ENCODE assay signal across 1 cellular context in genomic region chr11:130190371-130190881, GRCh38.
A peak's percentile ranks its signal among the peaks of the same experiment; 100 is the strongest.
TF ChIP-seq lines count a peak whose summit lies in the region.

No MANE protein-coding gene starts in this region.

TF ChIP-seq in HEK293, 187 proteins besides CTCF, POLR2A, EP300 and RAD21 (continued from another document):
- peak; percentile 41; the same call in 1 of the 2 replicates for TF ChIP-seq ZBTB44 (tag by site-specific recombination; IDR thresholded peaks at IDR 0.05)
- peak; percentile 96 for TF ChIP-seq ZNF423 (tag by site-specific recombination; IDR thresholded peaks at IDR 0.05)
- TF ChIP-seq EGR2 (tag by site-specific recombination; IDR thresholded peaks at IDR 0.05; ENCODE audit: low read depth) = peak; percentile 10; the same call in 1 of the 2 replicates
- peak; percentile 58 for TF ChIP-seq ZFHX2 (tag by site-specific recombination; conservative IDR thresholded peaks at IDR 0.05)
TF ChIP-seq in HEK293: peak in this region for 10.
